16 cellular contexts compared by ENCODE assay signal in the genomic region with DNA sequence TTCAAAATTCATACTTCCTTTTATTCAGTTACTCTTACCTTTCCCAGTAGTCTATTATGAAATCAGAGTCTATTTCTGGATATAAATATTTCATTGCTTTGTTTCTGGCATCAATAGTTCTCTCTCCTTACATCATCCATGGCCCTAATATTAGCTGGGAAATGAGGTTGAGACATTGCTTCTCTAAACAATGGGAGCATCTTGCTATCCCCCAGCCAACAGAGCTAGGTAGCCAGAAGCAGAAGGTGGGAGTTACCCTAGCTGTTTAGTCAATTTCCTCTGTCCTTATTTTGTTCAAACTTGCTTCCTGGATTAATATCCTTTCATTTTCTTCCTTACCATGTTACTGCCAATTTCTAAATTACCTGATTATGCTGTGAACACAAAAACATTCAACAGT.
"Had no signal": no experiment of that assay in that cellular context is flagged by ENCODE, and none has a peak within 500 bp of the region (broad histone marks: within the 10 kb centered on the region; RNA-seq: fewer than 3 reads in every experiment).

No MANE protein-coding gene starts in this region.

- DNase-seq: activated CD4-positive, alpha-beta T cell treated with anti-CD3 and anti-CD28 coated beads for 1 hour; activated CD8-positive, alpha-beta memory T cell treated with anti-CD3 and anti-CD28 coated beads for 24 hours; activated CD8-positive, alpha-beta memory T cell treated with anti-CD3 and anti-CD28 coated beads, Interleukin-2, amount 50 U/mL, for 48 hours; activated effector memory CD4-positive, alpha-beta T cell treated with Interleukin-2 at 50 U/mL for 16 hours; activated naive CD4-positive, alpha-beta T cell treated with anti-CD3 and anti-CD28 coated beads, Interleukin-2, amount 10 ng/mL, durations not matched to agents 7 days and 5 days; activated T-cell treated with anti-CD3 and anti-CD28 coated beads, Interleukin-2, amount 50 U/mL, for 48 hours; aorta; lower lobe of right lung; naive thymus-derived CD8-positive, alpha-beta T cell; posterior cingulate gyrus; retina; stimulated activated naive CD8-positive, alpha-beta T cell treated with anti-CD3 and anti-CD28 coated beads, Interleukin-15, Interleukin-2, amounts not matched to agents 100 U/mL and 50 U/mL, for 24 hours; transverse colon; WERI-Rb-1 had no signal

- ATAC-seq: gastroesophageal sphincter; lower lobe of right lung; naive thymus-derived CD8-positive, alpha-beta T cell; stimulated activated naive CD8-positive, alpha-beta T cell treated with anti-CD3 and anti-CD28 coated beads, Interleukin-15, Interleukin-2, amounts not matched to agents 100 U/mL and 50 U/mL, for 24 hours had no signal

- H3K36me3 ChIP-seq: gastroesophageal sphincter, lower lobe of right lung, transverse colon, WERI-Rb-1 had no signal

- H3K27ac ChIP-seq: coronary artery, gastroesophageal sphincter, lower lobe of right lung, transverse colon, WERI-Rb-1 had no signal

- H3K4me3 ChIP-seq: coronary artery, gastroesophageal sphincter, lower lobe of right lung, transverse colon had no signal

- H3K27me3 ChIP-seq: gastroesophageal sphincter, transverse colon had no signal

- H3K4me1 ChIP-seq: lower lobe of right lung, transverse colon had no signal

- H3K9me3 ChIP-seq: gastroesophageal sphincter, lower lobe of right lung, transverse colon had no signal
